In the genomic region with DNA sequence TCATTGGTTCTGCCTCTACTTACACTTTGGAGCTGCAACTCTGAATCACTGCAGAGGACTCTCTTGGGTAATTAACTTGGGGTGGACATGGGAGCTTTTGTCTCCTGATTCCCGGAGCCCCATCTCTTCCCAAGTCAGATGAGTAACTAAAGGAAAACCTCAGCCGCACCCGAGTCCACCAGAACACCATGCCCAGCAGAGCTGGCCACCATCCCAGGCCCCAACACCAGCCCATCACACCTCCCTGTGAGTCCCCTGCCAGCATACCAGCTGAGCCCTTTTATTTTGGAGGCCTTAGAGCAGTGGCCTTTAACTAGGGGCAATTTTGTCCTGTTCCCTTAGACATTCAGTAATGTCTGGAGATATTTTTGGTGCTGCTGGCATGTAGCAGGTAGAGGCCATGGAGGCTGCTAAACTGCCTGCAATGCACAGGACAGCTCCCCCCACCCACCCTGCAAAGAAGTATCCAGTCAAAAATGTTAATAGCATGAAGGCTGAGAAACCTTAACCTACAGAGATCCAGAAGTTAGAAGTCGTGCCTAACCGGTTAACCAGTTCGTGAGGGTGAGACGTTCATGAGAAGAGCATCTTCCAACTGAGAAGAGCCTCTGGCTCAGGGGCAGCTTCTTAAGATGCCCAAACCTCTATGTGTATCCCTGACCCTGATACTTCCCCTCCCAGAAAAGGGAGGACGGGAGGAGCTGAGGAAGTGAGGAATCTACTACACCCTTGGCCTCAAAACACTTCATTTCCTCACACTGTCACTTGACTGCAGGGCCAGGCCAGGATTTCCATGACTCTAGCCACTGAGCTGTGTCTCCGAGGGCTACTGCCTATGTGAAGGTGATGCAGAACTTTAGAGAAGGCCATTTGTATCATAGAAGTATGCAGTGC, we compare ENCODE assay signal across 1 cellular context.
TF ChIP-seq lines count a peak whose summit lies in the region.

No MANE protein-coding gene starts in this region.

TF ChIP-seq in HepG2, 621 proteins besides CTCF, POLR2A, EP300 and RAD21 (continued from another document):
- no peak for TF ChIP-seq ZXDC (CRISPR knock-in tag; IDR thresholded peaks at IDR 0.05)
- no peak for TF ChIP-seq EHMT2 (IDR thresholded peaks at IDR 0.05; ENCODE audit: borderline replicate concordance, low read depth, low read length)
- TF ChIP-seq ETS1 (CRISPR knock-in tag; IDR thresholded peaks at IDR 0.05) = no peak
- no peak for TF ChIP-seq ZNF616 (CRISPR knock-in tag; IDR thresholded peaks at IDR 0.05; ENCODE audit: low read depth)
- TF ChIP-seq TP53 (CRISPR knock-in tag; conservative IDR thresholded peaks at IDR 0.05) = no peak
- TF ChIP-seq TBX3 (IDR thresholded peaks at IDR 0.05; ENCODE audit: borderline replicate concordance) = no peak
- no peak for TF ChIP-seq ZNF776 (CRISPR knock-in tag; IDR thresholded peaks at IDR 0.05)
- no peak for TF ChIP-seq ZNF7 (CRISPR knock-in tag; IDR thresholded peaks at IDR 0.05)
- no peak for TF ChIP-seq ZNF549 (CRISPR knock-in tag; IDR thresholded peaks at IDR 0.05)
- no peak for TF ChIP-seq ZMYM4 (CRISPR knock-in tag; IDR thresholded peaks at IDR 0.05)
